In genomic region chr21:44894687-44895302, GRCh38 we compare ENCODE assay signal across 10 cellular contexts.
"Had no signal": no experiment of that assay in that cellular context is flagged by ENCODE, and none has a peak within 500 bp of the region (broad histone marks: within the 10 kb centered on the region; RNA-seq: fewer than 3 reads in every experiment).

No MANE protein-coding gene starts in this region.

- H3K4me1 Mint-ChIP-seq: nephron had no signal

- H3K4me3 ChIP-seq: breast epithelium, dorsolateral prefrontal cortex, psoas muscle had no signal

- DNase-seq: activated gamma-delta T cell treated with Interleukin-2 at 50 U/mL for 16 hours; activated naive CD8-positive, alpha-beta T cell treated with anti-CD3 and anti-CD28 coated beads, Interleukin-2, amount 50 U/mL, for 24 hours; activated T-cell treated with anti-CD3 and anti-CD28 coated beads, Interleukin-2, amount 50 U/mL, for 72 hours; dorsolateral prefrontal cortex; erythroblast; stimulated activated CD4-positive, alpha-beta T cell treated with anti-CD3 and anti-CD28 coated beads, Interleukin-12 subunit alpha, Interleukin-12 subunit beta, amount 100 ng/mL, for 4 hours; stimulated activated CD4-positive, alpha-beta T cell treated with anti-CD3 and anti-CD28 coated beads, Interleukin-2, amount 100 ng/mL, for 24 hours had no signal

- H3K9me3 Mint-ChIP-seq: activated naive CD8-positive, alpha-beta T cell treated with anti-CD3 and anti-CD28 coated beads, Interleukin-2, amount 50 U/mL, for 24 hours; activated T-cell treated with anti-CD3 and anti-CD28 coated beads, Interleukin-2, amount 50 U/mL, for 72 hours; nephron had no signal

- H3K27me3 Mint-ChIP-seq: activated naive CD8-positive, alpha-beta T cell treated with anti-CD3 and anti-CD28 coated beads, Interleukin-2, amount 50 U/mL, for 24 hours had no signal

- H3K27me3 ChIP-seq: breast epithelium had no signal

- H3K4me3 Mint-ChIP-seq: activated naive CD8-positive, alpha-beta T cell treated with anti-CD3 and anti-CD28 coated beads, Interleukin-2, amount 50 U/mL, for 24 hours; activated T-cell treated with anti-CD3 and anti-CD28 coated beads, Interleukin-2, amount 50 U/mL, for 72 hours; nephron had no signal

- H3K27ac Mint-ChIP-seq: activated naive CD8-positive, alpha-beta T cell treated with anti-CD3 and anti-CD28 coated beads, Interleukin-2, amount 50 U/mL, for 24 hours; activated T-cell treated with anti-CD3 and anti-CD28 coated beads, Interleukin-2, amount 50 U/mL, for 72 hours; nephron had no signal

- H3K4me1 ChIP-seq: breast epithelium, psoas muscle had no signal

- H3K27ac ChIP-seq: breast epithelium, dorsolateral prefrontal cortex, psoas muscle had no signal

- H3K9me3 ChIP-seq: breast epithelium, psoas muscle had no signal

- H3K36me3 ChIP-seq: breast epithelium had no signal
